ENCODE assay signal across 8 cellular contexts in the genomic region with DNA sequence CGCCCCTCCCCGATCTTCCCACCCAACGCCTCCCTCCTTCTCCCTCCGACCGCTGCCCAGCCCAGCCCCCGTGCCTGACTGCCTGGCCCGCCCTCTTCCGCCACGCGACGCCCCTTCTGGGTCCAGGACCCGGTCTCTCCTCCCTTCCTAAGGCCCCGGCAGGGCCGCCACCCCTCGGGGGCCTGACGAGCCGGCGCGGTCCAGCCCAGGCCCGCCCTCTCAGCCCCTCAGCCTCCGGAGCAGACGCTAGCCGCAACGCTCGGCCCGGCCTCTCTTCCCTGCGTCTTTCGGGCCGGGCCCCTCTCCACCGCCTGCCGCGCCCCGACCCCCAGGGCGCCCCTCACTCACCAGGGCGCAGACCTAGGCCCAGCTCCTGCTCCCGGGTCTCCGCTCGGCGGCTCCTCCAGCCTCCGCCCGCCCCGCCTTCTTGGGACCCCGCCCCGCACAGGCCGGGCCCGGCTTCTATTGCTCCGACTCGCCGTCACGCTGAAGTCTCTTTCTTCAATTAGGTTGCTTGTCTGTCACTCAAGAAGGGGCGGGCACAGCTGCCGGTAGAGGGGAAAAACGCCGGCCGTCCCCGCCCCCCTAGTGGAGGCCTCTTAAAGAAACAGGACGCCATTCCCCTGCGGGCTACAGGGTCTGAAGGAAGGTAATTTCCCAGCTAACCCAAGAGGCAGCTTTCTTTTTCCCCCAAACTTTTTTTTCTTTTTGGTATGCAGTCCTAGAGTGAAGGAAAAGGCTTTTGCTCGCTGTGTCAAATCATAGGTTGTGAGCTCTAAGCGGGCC. TPM values are rescaled to one million over a fixed set of nuclear protein-coding genes. Genes with fewer than 3 reads are reported as not detected.
DNase-seq lines count a peak whose midpoint lies in the region; ATAC-seq, FAIRE-seq and TF ChIP-seq lines count a peak whose summit lies in the region.

A gene with protein sequence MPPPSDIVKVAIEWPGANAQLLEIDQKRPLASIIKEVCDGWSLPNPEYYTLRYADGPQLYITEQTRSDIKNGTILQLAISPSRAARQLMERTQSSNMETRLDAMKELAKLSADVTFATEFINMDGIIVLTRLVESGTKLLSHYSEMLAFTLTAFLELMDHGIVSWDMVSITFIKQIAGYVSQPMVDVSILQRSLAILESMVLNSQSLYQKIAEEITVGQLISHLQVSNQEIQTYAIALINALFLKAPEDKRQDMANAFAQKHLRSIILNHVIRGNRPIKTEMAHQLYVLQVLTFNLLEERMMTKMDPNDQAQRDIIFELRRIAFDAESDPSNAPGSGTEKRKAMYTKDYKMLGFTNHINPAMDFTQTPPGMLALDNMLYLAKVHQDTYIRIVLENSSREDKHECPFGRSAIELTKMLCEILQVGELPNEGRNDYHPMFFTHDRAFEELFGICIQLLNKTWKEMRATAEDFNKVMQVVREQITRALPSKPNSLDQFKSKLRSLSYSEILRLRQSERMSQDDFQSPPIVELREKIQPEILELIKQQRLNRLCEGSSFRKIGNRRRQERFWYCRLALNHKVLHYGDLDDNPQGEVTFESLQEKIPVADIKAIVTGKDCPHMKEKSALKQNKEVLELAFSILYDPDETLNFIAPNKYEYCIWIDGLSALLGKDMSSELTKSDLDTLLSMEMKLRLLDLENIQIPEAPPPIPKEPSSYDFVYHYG (minus strand): TSS at position 416 of the 786 bp plus-strand sequence. CDS start 12,133 bp downstream, outside the sequence.

- ATAC-seq in GM18873 (IDR thresholded peaks at IDR 0.05; ENCODE audit: low FRiP score, unreplicated experiment) = peak; percentile 85
- ATAC-seq in HG03139 (IDR thresholded peaks at IDR 0.05; ENCODE audit: unreplicated experiment) = peak; percentile 83

- no peaks in the 10 kb centered on the region for H3K9me3 ChIP-seq in spleen

- TF ChIP-seq POLR2A in spleen (IDR thresholded peaks at IDR 0.05) = peak in 2 of 3 donors; percentile 21 to 35

- no peak for TF ChIP-seq CTCF in WI38 (IDR thresholded peaks at IDR 0.05; ENCODE audit: low read depth, low read length)
- TF ChIP-seq CTCF in bronchial epithelial cell (IDR thresholded peaks at IDR 0.05; ENCODE audit: insufficient read depth, low read length, severe bottlenecking) = no peak
- TF ChIP-seq CTCF in spleen (IDR thresholded peaks at IDR 0.05 in 8 of 11, conservative IDR thresholded peaks at IDR 0.05 in 3 of 11) = peak; percentile 29 to 78 (median 60)

- in situ Hi-C loops in ACHN (cut with HindIII; ENCODE audit: low pct_ligation_motif_present, low pct_unique_long_range_greater_than_20kb, low sequenced_read_pairs) = no loop called here

- peak within 1 kb of the TSS; percentile 91 to 98 (median 96) for H3K27ac Mint-ChIP-seq in immature natural killer cell

- H3K36me3 ChIP-seq in bronchial epithelial cell (ENCODE audit: control insufficient read depth, insufficient read depth, low read length) (no peaks in the 10 kb centered on the region), spleen (peaks cover 0 to 12% (median 0%) of the 10 kb centered on the region in 6 donors)

- intact Hi-C loops in spleen (cut with DNase I; ENCODE audit: low total_unique reads) = no loop called here

- H3K4me3 ChIP-seq in WI38 (ENCODE audit: low read depth, low read length) (peak within 1 kb of the TSS; percentile 82), bronchial epithelial cell (ENCODE audit: low read depth, low read length) (peak within 1 kb of the TSS; percentile 57), spleen (peak within 1 kb of the TSS; percentile 73 to 95 (median 84))

- H3K27me3 ChIP-seq in bronchial epithelial cell (ENCODE audit: control insufficient read depth, insufficient read depth, low read length) = no peaks in the 10 kb centered on the region
- H3K27me3 ChIP-seq in spleen (replicated peaks in 1 of 7) = no peaks in the 10 kb centered on the region

- 0 to 1% (median 1%) methylated on average over 36 to 60 of the region's 60 CpGs for WGBS in spleen, 5 donors

- H3K9me3 Mint-ChIP-seq in immature natural killer cell = no peaks in the 10 kb centered on the region

- peak within 1 kb of the TSS; percentile 85 to 99 (median 96) for H3K27ac ChIP-seq in spleen

- no peak for FAIRE-seq in bronchial epithelial cell (lab: Jason Lieb, UNC)

- peaks cover 7 to 13% (median 10%) of the 10 kb centered on the region in 3 donors for H3K27me3 Mint-ChIP-seq in immature natural killer cell (ENCODE audit: low read depth in 3 of 3)

- H3K4me1 ChIP-seq in spleen = peaks cover 42 to 72% (median 63%) of the 10 kb centered on the region in 6 donors

- H3K4me3 Mint-ChIP-seq in immature natural killer cell = peak within 1 kb of the TSS; percentile 88 to 99 (median 95)

- peaks cover 70 to 78% of the 10 kb centered on the region in 2 donors for H3K4me1 Mint-ChIP-seq in immature natural killer cell

- DNase-seq in ACHN (peak; percentile 93), NCI-H2227 (lab: John Stamatoyannopoulos, UW; ENCODE audit: unreplicated experiment) (peak; percentile 97), bronchial epithelial cell (ENCODE audit: low read depth) (peak; percentile 87), immature natural killer cell (peak; percentile 93 to 95 (median 94)), spleen (peak; percentile 99)

- H3K36me3 Mint-ChIP-seq in immature natural killer cell = peaks cover 0 to 2% (median 0%) of the 10 kb centered on the region in 3 donors

RNA-seq across cellular contexts. Expression of the gene that starts here (rescaled TPM):
- total RNA-seq in bronchial epithelial cell = 15.5 and 21.1 TPM in 2 replicates
- 100 to 1,000 TPM in 1 of 3 donors, 10 to 100 TPM in 2; 50.7 to 107 (median 98.7) TPM for polyA plus RNA-seq in immature natural killer cell
- total RNA-seq in spleen = 10 to 100 TPM; 52.3 to 80.2 (median 70.0) TPM
- polyA plus RNA-seq in spleen = 10 to 100 TPM; 17.2 to 27.3 (median 18.4) TPM

Comparison
In these comparisons a context has a peak if more than half of its experiments do, and no peak if none do; other contexts are left out.
1. Peak in every context shown above with its lines: DNase-seq, ATAC-seq, H3K4me3 ChIP-seq and H3K27ac ChIP-seq.
2. CTCF ChIP-seq: peak in spleen (11 of 11); none in WI38 (single experiment) and bronchial epithelial cell (single experiment).